ENCODE assay signal across 31 cellular contexts in the genomic region with DNA sequence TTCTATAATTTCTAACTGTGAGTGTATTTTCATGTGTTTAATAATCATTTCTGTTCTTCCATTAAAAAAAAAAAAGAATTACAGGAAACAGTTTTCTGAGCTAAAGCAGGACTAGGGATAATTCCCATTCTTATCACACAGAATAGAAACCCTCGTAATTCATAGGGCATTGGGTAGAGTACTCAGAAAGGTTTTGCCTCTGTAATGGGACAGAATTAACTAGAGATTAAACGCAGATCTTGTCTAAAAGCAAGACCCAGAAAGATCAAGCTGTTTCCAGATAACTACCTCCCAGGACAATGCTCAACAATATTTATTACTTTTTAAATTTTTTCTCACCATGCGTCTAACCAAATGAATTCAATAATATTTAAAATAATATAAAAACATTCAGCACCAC. TPM values are rescaled to one million over a fixed set of nuclear protein-coding genes. Genes with fewer than 3 reads are reported as not detected.
"Had no signal": no experiment of that assay in that cellular context is flagged by ENCODE, and none has a peak within 500 bp of the region (broad histone marks: within the 10 kb centered on the region; RNA-seq: fewer than 3 reads in every experiment).

No MANE protein-coding gene starts in this region.

- H3K36me3 ChIP-seq: adrenal gland, ascending aorta, brain microvascular endothelial cell, breast epithelium, cardiac muscle cell had no signal

- ATAC-seq: activated naive CD4-positive, alpha-beta T cell treated with anti-CD3 and anti-CD28 coated beads, Interleukin-2, amount 50 U/mL, for 72 hours; activated naive CD8-positive, alpha-beta T cell treated with anti-CD3 and anti-CD28 coated beads, Interleukin-2, amount 50 U/mL, for 24 hours; activated T-cell treated with anti-CD3 and anti-CD28 coated beads, Interleukin-2, amount 50 U/mL, for 4 hours; activated T-cell treated with anti-CD3 and anti-CD28 coated beads, Interleukin-2, amount 50 U/mL, for 72 hours; activated T-helper 17 cell treated with anti-CD3 and anti-CD28 coated beads, Interleukin-2, amount 50 U/mL, for 72 hours; body of pancreas had no signal

- H3K27ac ChIP-seq: adrenal gland, ascending aorta, body of pancreas, brain microvascular endothelial cell, breast epithelium, cardiac muscle cell had no signal

- H3K4me3 ChIP-seq: adrenal gland, ascending aorta, body of pancreas, breast epithelium, cardiac muscle cell had no signal

- H3K4me1 ChIP-seq: adrenal gland, ascending aorta, body of pancreas, breast epithelium had no signal

- H3K27me3 ChIP-seq: adrenal gland, ascending aorta, body of pancreas, brain microvascular endothelial cell, breast epithelium, cardiac muscle cell had no signal

- DNase-seq: activated effector memory CD4-positive, alpha-beta T cell treated with anti-CD3 and anti-CD28 coated beads, Interleukin-2, amount 50 U/mL, for 16 hours; activated effector memory CD4-positive, alpha-beta T cell treated with Interleukin-2 at 50 U/mL for 16 hours; activated gamma-delta T cell; activated gamma-delta T cell treated with Interleukin-2 at 50 U/mL for 16 hours; activated naive CD4-positive, alpha-beta T cell; activated naive CD4-positive, alpha-beta T cell treated with anti-CD3 and anti-CD28 coated beads for 36 hours; activated naive CD4-positive, alpha-beta T cell treated with anti-CD3 and anti-CD28 coated beads, Interleukin-2, amount 10 ng/mL, durations not matched to agents 7 days and 5 days; activated naive CD4-positive, alpha-beta T cell treated with anti-CD3 and anti-CD28 coated beads, Interleukin-2, amount 50 U/mL, for 16 hours; activated naive CD4-positive, alpha-beta T cell treated with Interleukin-2 at 50 U/mL for 16 hours; activated naive CD8-positive, alpha-beta T cell treated with anti-CD3 and anti-CD28 coated beads for 36 hours; activated naive CD8-positive, alpha-beta T cell treated with anti-CD3 and anti-CD28 coated beads, Interleukin-2, amount 10 ng/mL, durations not matched to agents 7 days and 5 days; activated naive CD8-positive, alpha-beta T cell treated with anti-CD3 and anti-CD28 coated beads, Interleukin-2, amount 50 U/mL, for 24 hours; activated T-cell treated with anti-CD3 and anti-CD28 coated beads, Interleukin-2, amount 50 U/mL, for 24 hours; activated T-cell treated with anti-CD3 and anti-CD28 coated beads, Interleukin-2, amount 50 U/mL, for 4 hours; activated T-cell treated with anti-CD3 and anti-CD28 coated beads, Interleukin-2, amount 50 U/mL, for 48 hours; activated T-cell treated with anti-CD3 and anti-CD28 coated beads, Interleukin-2, amount 50 U/mL, for 72 hours; adrenal gland; amniotic stem cell; amygdala; anterior cingulate cortex; aorta; body of pancreas; brain microvascular endothelial cell; caudate nucleus; central memory CD4-positive, alpha-beta T cell; cerebellar nuclear complex had no signal

- H3K9me3 ChIP-seq: adrenal gland, ascending aorta, body of pancreas, breast epithelium had no signal

RNA-seq across cellular contexts. Expression of a gene that starts 18.4 kb away (rescaled TPM):
- total RNA-seq: ascending aorta had no signal
